ENCODE assay signal across 22 cellular contexts in the genomic region with DNA sequence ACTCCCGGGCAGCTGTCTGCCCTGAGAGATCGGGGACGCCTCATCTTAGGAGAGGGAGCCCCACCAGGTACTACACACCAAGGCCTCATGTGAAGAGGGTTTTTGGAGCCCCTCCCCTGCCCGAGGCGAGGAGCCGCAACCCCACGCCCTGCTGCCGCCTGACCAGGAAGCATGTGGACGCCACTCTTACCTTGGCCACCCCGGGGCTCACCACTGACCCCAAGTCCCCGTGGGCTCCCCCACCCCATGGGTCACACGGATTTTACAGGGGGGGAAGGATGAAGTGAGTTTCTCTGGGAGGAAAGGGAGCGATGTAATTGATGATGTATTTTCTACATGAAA. TPM values are rescaled to one million over a fixed set of nuclear protein-coding genes. Genes with fewer than 3 reads are reported as not detected.
"Had no signal": no experiment of that assay in that cellular context is flagged by ENCODE, and none has a peak within 500 bp of the region (broad histone marks: within the 10 kb centered on the region; RNA-seq: fewer than 3 reads in every experiment).

No MANE protein-coding gene starts in this region.

- H3K9me3 Mint-ChIP-seq: activated naive CD4-positive, alpha-beta T cell treated with anti-CD3 and anti-CD28 coated beads, Interleukin-2, amount 50 U/mL, for 72 hours; activated T-cell treated with anti-CD3 and anti-CD28 coated beads, Interleukin-2, amount 50 U/mL, for 72 hours; natural killer cell had no signal

- H3K4me1 ChIP-seq: left lung, right atrium auricular region had no signal

- FAIRE-seq: colon, endometrium, keratinocyte had no signal

- H3K9me3 ChIP-seq: left lung, right atrium auricular region, transverse colon had no signal

- H3K27ac ChIP-seq: left lung, right atrium auricular region, transverse colon, WERI-Rb-1 had no signal

- DNase-seq: activated CD4-positive, alpha-beta T cell treated with anti-CD3 and anti-CD28 coated beads for 4 hours; activated CD8-positive, alpha-beta memory T cell treated with anti-CD3 and anti-CD28 coated beads, Interleukin-2, amount 50 U/mL, for 4 hours; activated CD8-positive, alpha-beta T cell treated with anti-CD3 and anti-CD28 coated beads, Interleukin-2, amount 10 ng/mL, durations not matched to agents 7 days and 5 days; activated gamma-delta T cell; activated T-cell treated with anti-CD3 and anti-CD28 coated beads, Interleukin-2, amount 50 U/mL, for 72 hours; left lung; mammary epithelial cell; natural killer cell; occipital lobe; stimulated activated CD4-positive, alpha-beta T cell treated with anti-CD3 and anti-CD28 coated beads, Interleukin-2, amount 100 ng/mL, for 48 hours; stimulated activated naive CD4-positive, alpha-beta T cell treated with Interleukin-2 at 50 U/mL for 16 hours; substantia nigra; transverse colon; WERI-Rb-1 had no signal

- ATAC-seq: activated T-cell treated with anti-CD3 and anti-CD28 coated beads, Interleukin-2, amount 50 U/mL, for 72 hours; left lung had no signal

- H3K27me3 Mint-ChIP-seq: progenitor cell of endocrine pancreas had no signal

- H3K36me3 ChIP-seq: transverse colon had no signal

- H3K36me3 Mint-ChIP-seq: activated naive CD4-positive, alpha-beta T cell treated with anti-CD3 and anti-CD28 coated beads, Interleukin-2, amount 50 U/mL, for 72 hours; natural killer cell had no signal

- H3K4me3 ChIP-seq: left lung, right atrium auricular region, transverse colon had no signal

- H3K27me3 ChIP-seq: left lung, right atrium auricular region, transverse colon had no signal

- H3K27ac Mint-ChIP-seq: activated CD8-positive, alpha-beta T cell treated with anti-CD3 and anti-CD28 coated beads, Interleukin-2, amount 10 ng/mL, durations not matched to agents 7 days and 5 days; activated naive CD4-positive, alpha-beta T cell treated with anti-CD3 and anti-CD28 coated beads, Interleukin-2, amount 50 U/mL, for 72 hours; activated T-cell treated with anti-CD3 and anti-CD28 coated beads, Interleukin-2, amount 50 U/mL, for 72 hours had no signal

- H3K4me3 Mint-ChIP-seq: activated CD8-positive, alpha-beta T cell treated with anti-CD3 and anti-CD28 coated beads, Interleukin-2, amount 10 ng/mL, durations not matched to agents 7 days and 5 days; activated T-cell treated with anti-CD3 and anti-CD28 coated beads, Interleukin-2, amount 50 U/mL, for 72 hours; natural killer cell had no signal

RNA-seq across cellular contexts. Expression of a gene that starts 17.6 kb away (rescaled TPM):
- total RNA-seq: activated CD8-positive, alpha-beta T cell treated with anti-CD3 and anti-CD28 coated beads, Interleukin-2, amount 10 ng/mL, durations not matched to agents 7 days and 5 days; activated naive CD4-positive, alpha-beta T cell treated with anti-CD3 and anti-CD28 coated beads, Interleukin-2, amount 50 U/mL, for 72 hours; activated T-cell treated with anti-CD3 and anti-CD28 coated beads, Interleukin-2, amount 50 U/mL, for 72 hours; cardiac septum; left lung; mammary epithelial cell; natural killer cell; occipital lobe; right atrium auricular region; skeletal muscle tissue had no signal
